30 cellular contexts compared by ENCODE assay signal in the genomic region with DNA sequence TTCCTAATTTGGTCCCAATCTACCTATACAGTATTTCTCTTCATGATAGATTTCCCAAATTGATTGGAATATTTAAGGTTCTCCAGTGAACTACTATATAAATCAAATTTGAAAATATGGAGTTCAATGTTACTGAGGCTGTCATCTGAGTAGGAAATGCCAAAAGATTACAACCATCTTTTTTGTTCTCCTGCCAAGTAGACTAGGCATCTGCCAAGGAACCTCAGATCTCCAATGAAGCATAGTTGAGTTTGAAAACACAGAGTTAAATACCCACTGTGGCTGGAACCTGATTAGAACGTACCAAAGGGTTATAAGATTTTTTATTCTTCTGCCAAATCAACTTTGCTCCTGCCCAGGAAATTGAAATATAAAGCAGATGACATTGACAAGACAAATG.
A peak's percentile ranks its signal among the peaks of the same experiment; 100 is the strongest.
DNase-seq lines count a peak whose midpoint lies in the region; ATAC-seq and TF ChIP-seq lines count a peak whose summit lies in the region.
"Had no signal": no experiment of that assay in that cellular context is flagged by ENCODE, and none has a peak within 500 bp of the region (broad histone marks: within the 10 kb centered on the region; RNA-seq: fewer than 3 reads in every experiment).

No MANE protein-coding gene starts in this region.

- H3K27me3 ChIP-seq in right atrium auricular region (no peaks in the 10 kb centered on the region), left ventricle myocardium inferior (ENCODE audit: low read depth) (no peaks in the 10 kb centered on the region)
- H3K27me3 ChIP-seq: gastroesophageal sphincter, stomach had no signal

- DNase-seq in Right ventricle myocardium inferior (ENCODE audit: missing footprints) = no peak
- no peak for DNase-seq in right atrium auricular region (ENCODE audit: low spot score)
- peak; percentile 23 for DNase-seq in astrocyte of the spinal cord (ENCODE audit: low read depth, low spot score)
- no peak for DNase-seq in left ventricle myocardium inferior
- DNase-seq in NOMO-1 treated with dmso at 0.1 percent for 144 hours (lab: John Stamatoyannopoulos, UW; ENCODE audit: unreplicated experiment) = no peak
- no peak for DNase-seq in stimulated activated CD4-positive, alpha-beta T cell treated with anti-CD3 and anti-CD28 coated beads, Interleukin-4, amount 100 ng/mL, for 4 hours
- DNase-seq in SHP77 treated with DMSO at 0.1 percent for 48 hours (lab: John Stamatoyannopoulos, UW) = no peak
- DNase-seq: activated CD4-positive, alpha-beta T cell treated with anti-CD3 and anti-CD28 coated beads, Interleukin-2, amount 50 U/mL, for 1 hour; activated CD8-positive, alpha-beta memory T cell treated with anti-CD3 and anti-CD28 coated beads, Interleukin-2, amount 10 ng/mL, durations not matched to agents 7 days and 5 days; activated naive CD4-positive, alpha-beta T cell treated with anti-CD3 and anti-CD28 coated beads, Interleukin-2, amount 50 U/mL, for 16 hours; activated T-cell treated with anti-CD3 and anti-CD28 coated beads, Interleukin-2, amount 50 U/mL, for 72 hours; aorta; CD8-positive, alpha-beta memory T cell; effector memory CD4-positive, alpha-beta T cell; erythroblast; GOT3; lower lobe of right lung; NCI-H1436 treated with DMSO at 0.1 percent for 48 hours; NCI-H748 treated with DMSO at 0.1 percent for 48 hours; nephron progenitor cell; SHP77; stimulated activated CD8-positive, alpha-beta memory T cell treated with anti-CD3 and anti-CD28 coated beads, Interleukin-4, amount 100 ng/mL, for 48 hours; stomach; T-helper 9 cell; trophoblast cell had no signal

- in situ Hi-C loops in astrocyte of the spinal cord (cut with HindIII; ENCODE audit: low sequenced_read_pairs) = no loop called here

- H3K27ac ChIP-seq in right atrium auricular region = no peak overlapping the region
- peak overlapping the region; percentile 49 for H3K27ac ChIP-seq in left ventricle myocardium inferior (replicated peaks)
- H3K27ac ChIP-seq: 22Rv1, gastroesophageal sphincter, lower lobe of right lung, stomach had no signal

- ATAC-seq in Right ventricle myocardium inferior = peak; percentile 49
- ATAC-seq in GM21786 (IDR thresholded peaks at IDR 0.05; ENCODE audit: unreplicated experiment) = no peak
- ATAC-seq: activated CD8-positive, alpha-beta memory T cell treated with anti-CD3 and anti-CD28 coated beads, Interleukin-2, amount 10 ng/mL, durations not matched to agents 7 days and 5 days; activated T-cell treated with anti-CD3 and anti-CD28 coated beads, Interleukin-2, amount 50 U/mL, for 72 hours; gastroesophageal sphincter; K562; lower lobe of right lung; sciatic nerve had no signal

- TF ChIP-seq CTCF in right atrium auricular region (IDR thresholded peaks at IDR 0.05) (no peak), astrocyte of the spinal cord (IDR thresholded peaks at IDR 0.05; ENCODE audit: low read depth, low read length) (no peak), left ventricle myocardium inferior (IDR thresholded peaks at IDR 0.05; ENCODE audit: borderline replicate concordance) (no peak)

- H3K36me3 ChIP-seq in right atrium auricular region = no peaks in the 10 kb centered on the region
- no peaks in the 10 kb centered on the region for H3K36me3 ChIP-seq in left ventricle myocardium inferior
- H3K36me3 ChIP-seq: gastroesophageal sphincter, lower lobe of right lung, stomach had no signal

- H3K4me3 ChIP-seq in right atrium auricular region (no peak overlapping the region), astrocyte of the spinal cord (ENCODE audit: low read depth, low read length) (no peak overlapping the region), left ventricle myocardium inferior (no peak overlapping the region)
- H3K4me3 ChIP-seq: gastroesophageal sphincter, K562, lower lobe of right lung, stomach had no signal

- H3K4me1 ChIP-seq in right atrium auricular region (peaks cover 0 to 4% of the 10 kb centered on the region in 2 donors), left ventricle myocardium inferior (peaks cover 10% of the 10 kb centered on the region)
- H3K4me1 ChIP-seq: gastroesophageal sphincter, lower lobe of right lung, stomach had no signal

- intact Hi-C loops in Right ventricle myocardium inferior (cut with DNase I) = loop anchor here (10.0 kb wide), 1 partner anchor 73 kb away; no protein-coding TSS in a partner anchor
- intact Hi-C loops in left ventricle myocardium inferior (cut with micrococcal nuclease) = no loop called here

- H3K9me3 ChIP-seq in right atrium auricular region = no peaks in the 10 kb centered on the region
- peaks cover 1% of the 10 kb centered on the region for H3K9me3 ChIP-seq in left ventricle myocardium inferior (replicated peaks)
- H3K9me3 ChIP-seq: gastroesophageal sphincter, lower lobe of right lung had no signal
